In the genomic region with DNA sequence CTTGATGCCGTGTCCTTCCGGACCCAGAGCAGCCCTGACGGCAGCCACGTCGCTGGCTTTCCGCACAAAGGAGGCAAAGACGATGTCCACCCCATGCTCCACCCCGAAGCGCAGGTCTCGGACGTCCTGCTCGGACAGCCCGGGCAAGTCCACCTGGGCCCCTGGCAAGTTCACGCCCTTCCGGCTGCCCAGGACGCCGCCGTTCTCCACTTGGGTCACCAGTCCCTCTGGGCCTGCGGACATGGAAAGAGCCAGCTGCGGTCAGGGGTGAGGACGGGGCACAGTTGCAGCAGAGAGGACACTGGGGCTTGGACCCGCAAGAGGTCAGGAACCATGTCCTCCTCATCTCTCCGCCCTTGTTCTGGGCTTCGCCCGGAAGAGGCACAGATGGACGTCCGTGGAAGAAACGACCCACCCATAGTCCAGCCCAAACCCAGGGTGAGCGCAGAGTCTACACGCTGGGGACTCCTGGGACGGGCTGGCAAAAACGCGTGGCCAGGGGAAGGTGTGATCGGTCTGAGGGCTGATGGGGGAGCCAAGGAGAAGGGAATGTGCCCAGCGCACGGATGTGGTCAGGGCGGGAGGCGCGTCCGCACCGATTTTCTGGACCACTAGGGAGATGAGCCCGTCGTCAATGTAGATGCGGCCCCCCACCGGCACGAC, we compare ENCODE assay signal across 1 cellular context.
TF ChIP-seq lines count a peak whose summit lies in the region.

No MANE protein-coding gene starts in this region.

TF ChIP-seq in endothelial cell of umbilical vein, 7 proteins besides CTCF, POLR2A, EP300 and RAD21:
- TF ChIP-seq EZH2 (IDR thresholded peaks at IDR 0.05; ENCODE audit: borderline replicate concordance, low read depth, low read length, severe bottlenecking), result peak; percentile 88
- TF ChIP-seq MYC (IDR thresholded peaks at IDR 0.05; ENCODE audit: low read depth, low read length), result no peak
